Comparison of ENCODE assay signal across 8 cellular contexts in the genomic region with DNA sequence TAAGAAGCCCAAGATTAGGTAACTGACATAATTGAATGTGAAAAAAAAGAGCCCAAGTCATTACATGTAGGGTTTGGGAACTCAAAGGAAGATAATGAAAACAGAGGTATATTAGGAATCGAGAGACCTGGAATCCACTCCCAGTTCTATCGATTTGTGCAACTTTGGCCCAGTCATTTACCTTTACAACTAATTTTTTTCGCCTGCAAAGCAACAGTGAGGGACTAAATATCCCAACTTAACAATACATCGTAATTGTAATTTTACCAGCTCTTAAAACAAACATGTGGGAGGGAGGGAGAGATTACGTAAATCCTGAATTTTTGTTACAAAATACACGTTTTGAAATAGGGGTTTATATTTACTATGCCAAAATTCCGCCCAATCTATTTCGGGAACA. TPM values are rescaled to one million over a fixed set of nuclear protein-coding genes. Genes with fewer than 3 reads are reported as not detected.
DNase-seq lines count a peak whose midpoint lies in the region; ATAC-seq, FAIRE-seq and TF ChIP-seq lines count a peak whose summit lies in the region.

No MANE protein-coding gene starts in this region.

- no peak overlapping the region for H2BK12ac ChIP-seq in H1 (ENCODE audit: low read depth, low read length)

- H3K4me3 Mint-ChIP-seq in Caco-2 (ENCODE audit: unreplicated experiment) = peak overlapping the region; percentile 88

- TF ChIP-seq POLR2A in H1 (IDR thresholded peaks at IDR 0.05; ENCODE audit: control extremely low read depth in 1 of 2, low read depth in 2 of 2, low read length in 2 of 2) (no peak), ovary (IDR thresholded peaks at IDR 0.05) (no peak)

- H3K14ac ChIP-seq in H1 (ENCODE audit: insufficient read length) = no peak overlapping the region

- no peaks in the 10 kb centered on the region for H3K27me3 Mint-ChIP-seq in Caco-2 (ENCODE audit: insufficient read depth, unreplicated experiment)

- peaks cover 5% of the 10 kb centered on the region; the same call in 1 of the 2 replicates for H3K23me2 ChIP-seq in H1 (ENCODE audit: low read depth, low read length)

- H3K4me2 ChIP-seq in MM.1S (ENCODE audit: low read depth, low read length) (peak overlapping the region; percentile 60), H1 (ENCODE audit: insufficient read depth in 1 of 2, low read depth in 2 of 2, low read length in 2 of 2) (peak overlapping the region; percentile 69 to 93; a peak in 3 of 4 replicates)

- 82% methylated on average over 8 of the region's 8 CpGs; no CpG with 5 or more reads in 1 of the 2 experiments for WGBS in H1 (ENCODE audit: extremely low coverage in 1 of 2, insufficient coverage in 1 of 2, insufficient read length in 1 of 2, insufficient replicate concordance in 2 of 2, low coverage in 1 of 2, low lambda C conversion rate in 2 of 2, missing lambda C conversion rate in 1 of 2), 2 experiments
- WGBS in ovary, 3 donors = 51 to 66% (median 55%) methylated on average over 8 of the region's 8 CpGs

- no peak overlapping the region for H3K27ac ChIP-seq in MM.1S (ENCODE audit: low read length)
- H3K27ac ChIP-seq in H1 (ENCODE audit: low read depth, low read length) = no peak overlapping the region
- no peak overlapping the region for H3K27ac ChIP-seq in ovary

- H3K4ac ChIP-seq in H1 (replicated peaks; ENCODE audit: insufficient read length, low read depth, low read length) = no peak overlapping the region

- no peaks in the 10 kb centered on the region; the same call in 1 of the 2 replicates for H3K9me3 ChIP-seq in Caco-2
- H3K9me3 ChIP-seq in MM.1S (replicated peaks; ENCODE audit: insufficient read depth, low read length) = no peaks in the 10 kb centered on the region
- H3K9me3 ChIP-seq in H1 (ENCODE audit: insufficient read depth in 2 of 2, low read depth in 1 of 2, low read length in 1 of 2) = peaks cover 0 to 5% of the 10 kb centered on the region in 2 experiments; a peak in 1 of 4 replicates
- no peaks in the 10 kb centered on the region for H3K9me3 ChIP-seq in ovary

- CTCF ChIA-PET in Caco-2 (lab: Charles Lee) (no interaction called here), H1 (lab: Charles Lee; ENCODE audit: partially characterized antibody) (interaction anchor here (1.4 kb wide), 1 partner anchor 22 kb away, joined by 3 read pairs; no protein-coding TSS in a partner anchor)

- intact Hi-C loops in Caco-2 (cut with micrococcal nuclease; ENCODE audit: unreplicated experiment) = no loop called here
- intact Hi-C loops in ovary (cut with DNase I) = no loop called here

- peaks cover 8% of the 10 kb centered on the region; the same call in 1 of the 2 replicates for H3F3A ChIP-seq in MM.1S (ENCODE audit: insufficient read depth, low read length)

- no peak overlapping the region for H3K56ac ChIP-seq in H1 (replicated peaks; ENCODE audit: insufficient read length, low read depth, low read length)

- TF ChIP-seq EP300 in H1 (IDR thresholded peaks at IDR 0.05; ENCODE audit: borderline replicate concordance in 1 of 2, low read depth in 2 of 2, low read length in 2 of 2) (no peak), ovary (IDR thresholded peaks at IDR 0.05) (no peak)

- H3K9me3 Mint-ChIP-seq in Caco-2 (ENCODE audit: unreplicated experiment) = peaks cover 7% of the 10 kb centered on the region

- H4K20me1 ChIP-seq in MM.1S (ENCODE audit: insufficient read depth, low read length) = no peaks in the 10 kb centered on the region
- H4K20me1 ChIP-seq in H1 (replicated peaks in 1 of 2; ENCODE audit: control insufficient read depth in 1 of 2, insufficient read depth in 2 of 2, low read length in 2 of 2) = peaks cover 0 to 2% of the 10 kb centered on the region in 2 experiments

- peaks cover 4% of the 10 kb centered on the region; the same call in 1 of the 2 replicates for H3K4me1 ChIP-seq in Caco-2
- H3K4me1 ChIP-seq in MM.1S (ENCODE audit: low read length) = peaks cover 21% of the 10 kb centered on the region
- 0 out of 7 replicates have a peak, but pooled peaks cover 0 to 2% (median 0%) of the 10 kb centered on the region in 4 experiments for H3K4me1 ChIP-seq in H1 (replicated peaks in 1 of 4; ENCODE audit: control insufficient read depth in 3 of 4, insufficient read depth in 4 of 4, low read length in 3 of 4)
- H3K4me1 ChIP-seq in ovary (ENCODE audit: insufficient read depth) = no peaks in the 10 kb centered on the region

- peaks cover 61% of the 10 kb centered on the region for H3K79me2 ChIP-seq in MM.1S (ENCODE audit: low read length)
- H3K79me2 ChIP-seq in H1 (ENCODE audit: control insufficient read depth in 1 of 2, insufficient read depth in 2 of 2, low read length in 2 of 2) = peaks cover 0 to 10% of the 10 kb centered on the region in 2 experiments; a peak in 2 of 4 replicates

- H2BK120ac ChIP-seq in H1 (replicated peaks; ENCODE audit: low read depth, low read length) = no peak overlapping the region

- FAIRE-seq in H1 (lab: Jason Lieb, UNC) (no peak), urothelium cell line (lab: Jason Lieb, UNC) (no peak)

- H3K4me1 Mint-ChIP-seq in Caco-2 (ENCODE audit: low read depth, unreplicated experiment) = peaks cover 20% of the 10 kb centered on the region

- no TSS peak for BruUV-seq in Caco-2 (replicated peaks; lab: Mats Ljungman, UMichigan)

- TF ChIP-seq CTCF in Caco-2 (IDR thresholded peaks at IDR 0.05; ENCODE audit: insufficient read depth in 1 of 2, low read depth in 1 of 2, low read length in 1 of 2, severe bottlenecking in 1 of 2, unreplicated experiment in 1 of 2) = no peak
- no peak for TF ChIP-seq CTCF in MM.1S (IDR thresholded peaks at IDR 0.05; ENCODE audit: low read length)
- no peak for TF ChIP-seq CTCF in H1 (IDR thresholded peaks at IDR 0.05; ENCODE audit: control extremely low read depth in 1 of 3, insufficient read depth in 1 of 3, low read depth in 1 of 3, low read length in 3 of 3)
- no peak for TF ChIP-seq CTCF in ovary (IDR thresholded peaks at IDR 0.05)

- H4K8ac ChIP-seq in H1 (ENCODE audit: extremely low read depth, insufficient read depth, low read length) = no peak overlapping the region

- TF ChIP-seq RAD21 in H1 (IDR thresholded peaks at IDR 0.05 in 1 of 2, conservative IDR thresholded peaks at IDR 0.05 in 1 of 2; ENCODE audit: low read depth in 2 of 2, low read length in 2 of 2) = no peak

- no peak overlapping the region for H3K27ac Mint-ChIP-seq in Caco-2 (ENCODE audit: unreplicated experiment)

- H2AFZ ChIP-seq in MM.1S (ENCODE audit: low read length) (no peak overlapping the region), H1 (ENCODE audit: low read length) (no peak overlapping the region)

- peak overlapping the region; percentile 74 for H3K4me3 ChIP-seq in Caco-2 (ENCODE audit: low read depth, low read length)
- H3K4me3 ChIP-seq in MM.1S (ENCODE audit: low read length) = peak overlapping the region; percentile 92
- peak overlapping the region in 1 of 4 experiments; percentile 89; a peak in 2 of 8 replicates for H3K4me3 ChIP-seq in H1 (ENCODE audit: extremely low read depth in 1 of 4, insufficient read depth in 2 of 4, low read depth in 3 of 4, low read length in 4 of 4)
- H3K4me3 ChIP-seq in ovary = peak overlapping the region; percentile 94

- H3K36me3 Mint-ChIP-seq in Caco-2 (ENCODE audit: insufficient read depth, unreplicated experiment) = no peaks in the 10 kb centered on the region

- no peak overlapping the region for H4K5ac ChIP-seq in H1 (ENCODE audit: insufficient read length, low read depth, low read length)

- no peak overlapping the region for H2BK15ac ChIP-seq in H1 (ENCODE audit: low read length)

- H3K18ac ChIP-seq in H1 (ENCODE audit: extremely low read depth, low read length) = no peak overlapping the region

- no peaks in the 10 kb centered on the region for H3K27me3 ChIP-seq in Caco-2 (replicated peaks; ENCODE audit: control insufficient read depth, insufficient read depth, low read length)
- no peaks in the 10 kb centered on the region for H3K27me3 ChIP-seq in MM.1S (replicated peaks; ENCODE audit: insufficient read depth, low read length)
- peaks cover 0 to 14% (median 10%) of the 10 kb centered on the region in 4 experiments; a peak in 4 of 7 replicates for H3K27me3 ChIP-seq in H1 (replicated peaks in 1 of 4; ENCODE audit: control insufficient read depth in 3 of 4, extremely low read depth in 1 of 4, insufficient read depth in 3 of 4, low read length in 3 of 4)
- H3K27me3 ChIP-seq in ovary = no peaks in the 10 kb centered on the region

- no peak overlapping the region for H4K91ac ChIP-seq in H1 (replicated peaks; ENCODE audit: insufficient read length, low read length)

- H3K36me3 ChIP-seq in Caco-2 (ENCODE audit: control insufficient read depth, insufficient read depth, low read length) (no peaks in the 10 kb centered on the region), MM.1S (replicated peaks; ENCODE audit: insufficient read depth, low read length) (no peaks in the 10 kb centered on the region), H1 (ENCODE audit: control insufficient read depth in 2 of 4, insufficient read depth in 4 of 4, low read length in 3 of 4) (no peaks in the 10 kb centered on the region), ovary (no peaks in the 10 kb centered on the region)

- H3K9ac ChIP-seq in MM.1S (ENCODE audit: low read length) (no peak overlapping the region), H1 (replicated peaks in 1 of 4; ENCODE audit: extremely low read depth in 1 of 4, low read depth in 3 of 4, low read length in 3 of 4) (no peak overlapping the region)

- H3K79me1 ChIP-seq in H1 (ENCODE audit: low read depth, low read length) = no peaks in the 10 kb centered on the region

- no peak overlapping the region for H2BK20ac ChIP-seq in H1 (ENCODE audit: low read length)

- H2AK5ac ChIP-seq in H1 (ENCODE audit: low read depth, low read length) = no peak overlapping the region

- DNase-seq in Caco-2 = no peak
- no peak for DNase-seq in MM.1S
- DNase-seq in H1 (ENCODE audit: low read depth in 1 of 2, low spot score in 2 of 2) = no peak
- no peak for DNase-seq in ovary
- DNase-seq in urothelium cell line (ENCODE audit: low spot score) = no peak
- DNase-seq in NCI-H1105 (lab: John Stamatoyannopoulos, UW) = no peak
- no peak for DNase-seq in DMS153 treated with DMSO at 0.1 percent for 48 hours (lab: John Stamatoyannopoulos, UW; ENCODE audit: unreplicated experiment)

- no peaks in the 10 kb centered on the region for H3K9me2 ChIP-seq in MM.1S (replicated peaks; ENCODE audit: insufficient read depth, low read length)

- no peak for ATAC-seq in HG03039 (IDR thresholded peaks at IDR 0.05; ENCODE audit: unreplicated experiment)

- no peak overlapping the region for H2BK5ac ChIP-seq in H1 (ENCODE audit: low read depth, low read length)

- no peak overlapping the region for H3K23ac ChIP-seq in H1 (ENCODE audit: insufficient read length)

- POLR2A ChIA-PET in Caco-2 (lab: Charles Lee) = no interaction called here
- POLR2A ChIA-PET in H1 (lab: Charles Lee; ENCODE audit: partially characterized antibody) = no interaction called here

RNA-seq across cellular contexts. Expression of a gene that starts 1.4 kb away (rescaled TPM):
- total RNA-seq in Caco-2 (2022) = 25.9 and 28.0 TPM in 2 replicates
- 13.1 and 13.6 TPM in 2 replicates for total RNA-seq in H1 (2021; fragmentation: NEBNext Ultra II Directional; extraction: Animal tissue kit (Norgen Biotek cat#: 25700))
- 3.0 and 4.6 TPM in 2 replicates for polyA plus RNA-seq in H1 (2011; rRNA removed)
- polyA plus RNA-seq in H1 (2011; cell fraction: cytosol; rRNA removed) = 6.5 TPM
- 4.3 TPM for polyA plus RNA-seq in H1 (2011; cell fraction: nucleus; rRNA removed)
- 5.4 to 15.6 TPM (median 5.9 TPM) in 4 replicates for polyA plus RNA-seq in H1 (2012, experiment 1 of 2)
- 2.7 TPM for polyA plus RNA-seq in H1 (2012, experiment 2 of 2)
- polyA plus RNA-seq in H1 (2013, experiment 1 of 2) = 8.5 TPM
- polyA plus RNA-seq in H1 (2013, experiment 2 of 2) = 8.1 TPM
- 3.9 and 7.1 TPM in 2 replicates for polyA minus RNA-seq in H1 (2011; rRNA and poly(A)+ RNA removed)
- 5.1 TPM for polyA minus RNA-seq in H1 (2011; cell fraction: cytosol; rRNA and poly(A)+ RNA removed)
- polyA minus RNA-seq in H1 (2011; cell fraction: nucleus; rRNA and poly(A)+ RNA removed) = 10.2 TPM
- 10 to 100 TPM; 25.6 to 43.3 (median 35.0) TPM for total RNA-seq in ovary
- 10 to 100 TPM; 15.7 to 26.1 TPM for polyA plus RNA-seq in ovary
